In the genomic region with DNA sequence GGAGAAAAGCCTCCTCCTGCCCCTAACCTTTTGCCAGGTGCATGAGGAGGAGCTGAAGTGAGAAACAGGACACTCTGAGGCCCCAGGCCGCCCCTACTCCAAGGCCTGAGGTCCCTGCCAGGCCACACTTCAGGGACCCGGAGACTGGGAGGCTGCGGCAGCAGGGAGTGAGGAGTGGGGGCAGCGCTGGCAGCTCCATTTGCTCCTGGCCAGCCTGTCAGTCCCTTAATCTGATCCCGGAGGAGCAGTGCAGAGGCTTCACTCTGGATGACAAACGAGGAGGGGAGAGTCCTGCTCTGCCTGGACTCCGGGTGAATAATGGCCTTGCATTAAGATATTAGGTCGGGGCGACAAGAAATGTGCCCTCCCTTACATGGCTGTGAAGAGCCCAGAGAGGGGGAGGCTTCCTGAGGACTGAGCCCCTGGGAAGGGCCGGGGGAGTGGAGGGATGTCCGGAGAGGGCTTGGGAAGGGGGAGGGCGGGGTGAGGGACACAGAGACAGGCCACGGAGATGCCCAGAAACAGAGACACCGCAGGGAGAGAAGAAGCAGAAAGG, we compare ENCODE assay signal across 25 cellular contexts. TPM values are rescaled to one million over a fixed set of nuclear protein-coding genes. Genes with fewer than 3 reads are reported as not detected.
"Had no signal": no experiment of that assay in that cellular context is flagged by ENCODE, and none has a peak within 500 bp of the region (broad histone marks: within the 10 kb centered on the region; RNA-seq: fewer than 3 reads in every experiment).

No MANE protein-coding gene starts in this region.

- H3K36me3 Mint-ChIP-seq: immature natural killer cell; natural killer cell treated with Interleukin-12 subunit alpha and Interleukin-12 subunit beta and Interleukin-15 and Interleukin-18, amount 100 ng/mL, for 72 hours had no signal

- H3K9me3 Mint-ChIP-seq: activated CD4-positive, alpha-beta T cell treated with anti-CD3 and anti-CD28 coated beads, Interleukin-2, amount 10 ng/mL, durations not matched to agents 7 days and 5 days; activated naive CD4-positive, alpha-beta T cell treated with anti-CD3 and anti-CD28 coated beads for 36 hours; activated T-cell treated with anti-CD3 and anti-CD28 coated beads, Interleukin-2, amount 50 U/mL, for 24 hours; activated T-helper 2 cell treated with anti-CD3 and anti-CD28 coated beads, Interferon-gamma antibody, Interleukin-2, Interleukin-4, amounts not matched to agents 10 μg/mL and 5 μg/mL and 100 μg/mL, durations not matched to agents 14 hours and 24 hours and 36 hours; natural killer cell treated with Interleukin-12 subunit alpha and Interleukin-12 subunit beta and Interleukin-15 and Interleukin-18, amount 100 ng/mL, for 72 hours; stimulated activated naive CD8-positive, alpha-beta T cell treated with anti-CD3 and anti-CD28 coated beads, Interleukin-15, amount 100 ng/mL, for 72 hours had no signal

- H3K4me3 ChIP-seq: body of pancreas, esophagus muscularis mucosa, gastroesophageal sphincter, heart right ventricle, pancreas, smooth muscle cell, suprapubic skin, transverse colon, uterus had no signal

- H3K27ac ChIP-seq: body of pancreas, esophagus muscularis mucosa, gastroesophageal sphincter, heart right ventricle, pancreas, suprapubic skin, transverse colon, uterus had no signal

- H3K27ac Mint-ChIP-seq: activated CD4-positive, alpha-beta T cell treated with anti-CD3 and anti-CD28 coated beads, Interleukin-2, amount 10 ng/mL, durations not matched to agents 7 days and 5 days; activated CD8-positive, alpha-beta T cell treated with anti-CD3 and anti-CD28 coated beads, Interleukin-2, amount 10 ng/mL, durations not matched to agents 7 days and 5 days; activated naive CD4-positive, alpha-beta T cell treated with anti-CD3 and anti-CD28 coated beads for 36 hours; activated T-cell treated with anti-CD3 and anti-CD28 coated beads, Interleukin-2, amount 50 U/mL, for 24 hours; activated T-helper 2 cell treated with anti-CD3 and anti-CD28 coated beads, Interferon-gamma antibody, Interleukin-2, Interleukin-4, amounts not matched to agents 10 μg/mL and 5 μg/mL and 100 μg/mL, durations not matched to agents 14 hours and 24 hours and 36 hours; immature natural killer cell; natural killer cell treated with Interleukin-12 subunit alpha and Interleukin-12 subunit beta and Interleukin-15 and Interleukin-18, amount 100 ng/mL, for 72 hours had no signal

- ATAC-seq: activated CD4-positive, CD25-positive, alpha-beta regulatory T cell treated with anti-CD3 and anti-CD28 coated beads, Interleukin-2, amount 50 U/mL, for 24 hours; activated CD8-positive, alpha-beta T cell treated with anti-CD3 and anti-CD28 coated beads, Interleukin-2, amount 10 ng/mL, durations not matched to agents 7 days and 5 days; body of pancreas; gastroesophageal sphincter; heart right ventricle; natural killer cell treated with Interleukin-12 subunit alpha and Interleukin-12 subunit beta and Interleukin-15 and Interleukin-18, amount 100 ng/mL, for 72 hours; pancreas; sciatic nerve; stimulated activated naive CD8-positive, alpha-beta T cell treated with anti-CD3 and anti-CD28 coated beads, Interleukin-15, amount 100 ng/mL, for 72 hours had no signal

- H3K4me3 Mint-ChIP-seq: activated CD4-positive, alpha-beta T cell treated with anti-CD3 and anti-CD28 coated beads, Interleukin-2, amount 10 ng/mL, durations not matched to agents 7 days and 5 days; activated CD8-positive, alpha-beta T cell treated with anti-CD3 and anti-CD28 coated beads, Interleukin-2, amount 10 ng/mL, durations not matched to agents 7 days and 5 days; activated naive CD4-positive, alpha-beta T cell treated with anti-CD3 and anti-CD28 coated beads for 36 hours; activated T-cell treated with anti-CD3 and anti-CD28 coated beads, Interleukin-2, amount 50 U/mL, for 24 hours; immature natural killer cell; natural killer cell treated with Interleukin-12 subunit alpha and Interleukin-12 subunit beta and Interleukin-15 and Interleukin-18, amount 100 ng/mL, for 72 hours; stimulated activated naive CD8-positive, alpha-beta T cell treated with anti-CD3 and anti-CD28 coated beads, Interleukin-15, amount 100 ng/mL, for 72 hours had no signal

- H3K27me3 ChIP-seq: pancreas, uterus had no signal

- H3K36me3 ChIP-seq: esophagus muscularis mucosa, gastroesophageal sphincter, heart right ventricle, pancreas, suprapubic skin, transverse colon, uterus had no signal

- H3K9me3 ChIP-seq: body of pancreas, esophagus muscularis mucosa, gastroesophageal sphincter, heart right ventricle, pancreas, suprapubic skin, transverse colon, uterus had no signal

- DNase-seq: activated CD4-positive, alpha-beta T cell treated with anti-CD3 and anti-CD28 coated beads, Interleukin-2, amount 10 ng/mL, durations not matched to agents 7 days and 5 days; activated CD8-positive, alpha-beta T cell treated with anti-CD3 and anti-CD28 coated beads, Interleukin-2, amount 10 ng/mL, durations not matched to agents 7 days and 5 days; activated naive CD4-positive, alpha-beta T cell treated with anti-CD3 and anti-CD28 coated beads for 36 hours; activated T-cell treated with anti-CD3 and anti-CD28 coated beads, Interleukin-2, amount 50 U/mL, for 24 hours; body of pancreas; central memory CD4-positive, alpha-beta T cell; heart right ventricle; immature natural killer cell; pancreas; stimulated activated CD4-positive, alpha-beta T cell treated with anti-CD3 and anti-CD28 coated beads, Interleukin-4, amount 100 ng/mL, for 1 hour; stimulated activated naive CD8-positive, alpha-beta T cell treated with anti-CD3 and anti-CD28 coated beads, Interleukin-15, amount 100 ng/mL, for 72 hours; T1000; transverse colon; uterus had no signal

RNA-seq across cellular contexts. Expression of gene PRSS56, which starts 14.3 kb away (rescaled TPM):
- total RNA-seq: activated CD4-positive, alpha-beta T cell treated with anti-CD3 and anti-CD28 coated beads, Interleukin-2, amount 10 ng/mL, durations not matched to agents 7 days and 5 days; activated CD8-positive, alpha-beta T cell treated with anti-CD3 and anti-CD28 coated beads, Interleukin-2, amount 10 ng/mL, durations not matched to agents 7 days and 5 days; activated naive CD4-positive, alpha-beta T cell treated with anti-CD3 and anti-CD28 coated beads for 36 hours; activated T-helper 2 cell treated with anti-CD3 and anti-CD28 coated beads, Interferon-gamma antibody, Interleukin-2, Interleukin-4, amounts not matched to agents 10 μg/mL and 5 μg/mL and 100 μg/mL, durations not matched to agents 14 hours and 24 hours and 36 hours; body of pancreas; esophagus muscularis mucosa; gastroesophageal sphincter; lower leg skin; natural killer cell treated with Interleukin-12 subunit alpha and Interleukin-12 subunit beta and Interleukin-15 and Interleukin-18, amount 100 ng/mL, for 72 hours; pancreas; pulmonary artery endothelial cell; sciatic nerve; smooth muscle cell; suprapubic skin; T-helper 1 cell treated with Interleukin-12 subunit alpha and Interleukin-12 subunit beta and Interleukin-4 antibody, amounts not matched to agents 30 ng/mL and 1 ng/mL, for 36 hours; transverse colon; uterus had no signal
- polyA plus RNA-seq: immature natural killer cell, smooth muscle cell had no signal

RNA-seq across cellular contexts. Expression of gene ECEL1, which starts 18.2 kb away (rescaled TPM):
- total RNA-seq: activated CD4-positive, alpha-beta T cell treated with anti-CD3 and anti-CD28 coated beads, Interleukin-2, amount 10 ng/mL, durations not matched to agents 7 days and 5 days; activated CD8-positive, alpha-beta T cell treated with anti-CD3 and anti-CD28 coated beads, Interleukin-2, amount 10 ng/mL, durations not matched to agents 7 days and 5 days; natural killer cell treated with Interleukin-12 subunit alpha and Interleukin-12 subunit beta and Interleukin-15 and Interleukin-18, amount 100 ng/mL, for 72 hours; pulmonary artery endothelial cell; smooth muscle cell; T-helper 1 cell treated with Interleukin-12 subunit alpha and Interleukin-12 subunit beta and Interleukin-4 antibody, amounts not matched to agents 30 ng/mL and 1 ng/mL, for 36 hours; transverse colon had no signal
- polyA plus RNA-seq: immature natural killer cell, smooth muscle cell had no signal

RNA-seq across cellular contexts. Expression of gene CHRND, which starts 20.1 kb away (rescaled TPM):
- total RNA-seq: activated CD4-positive, alpha-beta T cell treated with anti-CD3 and anti-CD28 coated beads, Interleukin-2, amount 10 ng/mL, durations not matched to agents 7 days and 5 days; activated CD8-positive, alpha-beta T cell treated with anti-CD3 and anti-CD28 coated beads, Interleukin-2, amount 10 ng/mL, durations not matched to agents 7 days and 5 days; activated naive CD4-positive, alpha-beta T cell treated with anti-CD3 and anti-CD28 coated beads for 36 hours; activated T-helper 2 cell treated with anti-CD3 and anti-CD28 coated beads, Interferon-gamma antibody, Interleukin-2, Interleukin-4, amounts not matched to agents 10 μg/mL and 5 μg/mL and 100 μg/mL, durations not matched to agents 14 hours and 24 hours and 36 hours; body of pancreas; esophagus muscularis mucosa; gastroesophageal sphincter; lower leg skin; natural killer cell treated with Interleukin-12 subunit alpha and Interleukin-12 subunit beta and Interleukin-15 and Interleukin-18, amount 100 ng/mL, for 72 hours; pulmonary artery endothelial cell; sciatic nerve; smooth muscle cell; suprapubic skin; T-helper 1 cell treated with Interleukin-12 subunit alpha and Interleukin-12 subunit beta and Interleukin-4 antibody, amounts not matched to agents 30 ng/mL and 1 ng/mL, for 36 hours; transverse colon; uterus had no signal
- polyA plus RNA-seq: immature natural killer cell, smooth muscle cell had no signal

RNA-seq across cellular contexts. Expression of gene CHRNG, which starts 33.6 kb away (rescaled TPM):
- total RNA-seq: activated CD4-positive, alpha-beta T cell treated with anti-CD3 and anti-CD28 coated beads, Interleukin-2, amount 10 ng/mL, durations not matched to agents 7 days and 5 days; activated CD8-positive, alpha-beta T cell treated with anti-CD3 and anti-CD28 coated beads, Interleukin-2, amount 10 ng/mL, durations not matched to agents 7 days and 5 days; activated naive CD4-positive, alpha-beta T cell treated with anti-CD3 and anti-CD28 coated beads for 36 hours; activated T-helper 2 cell treated with anti-CD3 and anti-CD28 coated beads, Interferon-gamma antibody, Interleukin-2, Interleukin-4, amounts not matched to agents 10 μg/mL and 5 μg/mL and 100 μg/mL, durations not matched to agents 14 hours and 24 hours and 36 hours; body of pancreas; esophagus muscularis mucosa; gastroesophageal sphincter; heart right ventricle; lower leg skin; natural killer cell treated with Interleukin-12 subunit alpha and Interleukin-12 subunit beta and Interleukin-15 and Interleukin-18, amount 100 ng/mL, for 72 hours; pancreas; pulmonary artery endothelial cell; sciatic nerve; smooth muscle cell; suprapubic skin; T-helper 1 cell treated with Interleukin-12 subunit alpha and Interleukin-12 subunit beta and Interleukin-4 antibody, amounts not matched to agents 30 ng/mL and 1 ng/mL, for 36 hours; transverse colon; uterus had no signal
- polyA plus RNA-seq: heart right ventricle, immature natural killer cell, pancreas, smooth muscle cell had no signal
